8 cellular contexts compared by ENCODE assay signal in genomic region chr2:232696609-232697058, GRCh38. TPM values are rescaled to one million over a fixed set of nuclear protein-coding genes. Genes with fewer than 3 reads are reported as not detected.
DNase-seq lines count a peak whose midpoint lies in the region; ATAC-seq, FAIRE-seq and TF ChIP-seq lines count a peak whose summit lies in the region.

No MANE protein-coding gene starts in this region.

- H3K27ac Mint-ChIP-seq in activated naive CD8-positive, alpha-beta T cell treated with anti-CD3 and anti-CD28 coated beads, Interleukin-2, amount 50 U/mL, for 24 hours = peak overlapping the region; percentile 69

- H3K27ac ChIP-seq in kidney (ENCODE audit: low read depth in 2 of 2, low read length in 2 of 2) = peak overlapping the region; percentile 95
- H3K27ac ChIP-seq in suprapubic skin = peak overlapping the region; percentile 98

- peaks cover 29% of the 10 kb centered on the region for H3K4me1 Mint-ChIP-seq in activated naive CD8-positive, alpha-beta T cell treated with anti-CD3 and anti-CD28 coated beads, Interleukin-2, amount 50 U/mL, for 24 hours

- TF ChIP-seq POLR2A in suprapubic skin (IDR thresholded peaks at IDR 0.05) = no peak

- peaks cover 19% of the 10 kb centered on the region for H3K36me3 Mint-ChIP-seq in activated naive CD8-positive, alpha-beta T cell treated with anti-CD3 and anti-CD28 coated beads, Interleukin-2, amount 50 U/mL, for 24 hours (ENCODE audit: low read depth)

- no peaks in the 10 kb centered on the region for H3K27me3 ChIP-seq in suprapubic skin

- peak overlapping the region in 1 of 2 donors; percentile 43 for H3K9ac ChIP-seq in kidney (ENCODE audit: low read length in 2 of 2)

- peaks cover 6% of the 10 kb centered on the region for H3K9me3 Mint-ChIP-seq in activated naive CD8-positive, alpha-beta T cell treated with anti-CD3 and anti-CD28 coated beads, Interleukin-2, amount 50 U/mL, for 24 hours

- H3K27me3 Mint-ChIP-seq in activated naive CD8-positive, alpha-beta T cell treated with anti-CD3 and anti-CD28 coated beads, Interleukin-2, amount 50 U/mL, for 24 hours = no peaks in the 10 kb centered on the region

- DNase-seq in NCI-H82 (lab: John Stamatoyannopoulos, UW) = peak; percentile 54
- DNase-seq in NCI-H82 treated with DMSO at 0.1 percent for 48 hours (lab: John Stamatoyannopoulos, UW; ENCODE audit: unreplicated experiment) = no peak
- DNase-seq in activated naive CD8-positive, alpha-beta T cell treated with anti-CD3 and anti-CD28 coated beads, Interleukin-2, amount 50 U/mL, for 24 hours = no peak
- DNase-seq in kidney = no peak
- no peak for DNase-seq in suprapubic skin (ENCODE audit: low spot score in 2 of 2)
- DNase-seq in central memory CD4-positive, alpha-beta T cell = no peak
- no peak for DNase-seq in activated CD4-positive, alpha-beta T cell treated with anti-CD3 and anti-CD28 coated beads for 48 hours

- ATAC-seq in activated naive CD8-positive, alpha-beta T cell treated with anti-CD3 and anti-CD28 coated beads, Interleukin-2, amount 50 U/mL, for 24 hours = no peak
- ATAC-seq in HG03039 (IDR thresholded peaks at IDR 0.05; ENCODE audit: unreplicated experiment) = no peak

- peak overlapping the region; percentile 95 for H3K4me3 Mint-ChIP-seq in activated naive CD8-positive, alpha-beta T cell treated with anti-CD3 and anti-CD28 coated beads, Interleukin-2, amount 50 U/mL, for 24 hours

- H3K4me3 ChIP-seq in kidney (ENCODE audit: low read length in 2 of 2) (peak overlapping the region; percentile 10 to 98), suprapubic skin (peak overlapping the region; percentile 92)

- FAIRE-seq in kidney (lab: Jason Lieb, UNC) = no peak

- H3K9me3 ChIP-seq in kidney (ENCODE audit: control insufficient read depth in 1 of 2, low read length in 2 of 2) = no peaks in the 10 kb centered on the region
- no peaks in the 10 kb centered on the region for H3K9me3 ChIP-seq in suprapubic skin

- TF ChIP-seq CTCF in kidney (IDR thresholded peaks at IDR 0.05; ENCODE audit: borderline replicate concordance, extremely low read depth, insufficient read depth) (no peak), suprapubic skin (IDR thresholded peaks at IDR 0.05) (no peak)

- WGBS in suprapubic skin = 36% methylated on average over 9 of the region's 10 CpGs

- TF ChIP-seq EP300 in suprapubic skin (IDR thresholded peaks at IDR 0.05) = no peak

- intact Hi-C loops in kidney (cut with DNase I) = no loop called here

- H3K36me3 ChIP-seq in kidney (ENCODE audit: control insufficient read depth in 1 of 2, insufficient read depth in 2 of 2, low read length in 2 of 2) (no peaks in the 10 kb centered on the region), suprapubic skin (no peaks in the 10 kb centered on the region)

- H3K4me1 ChIP-seq in kidney (ENCODE audit: control insufficient read depth in 1 of 2, insufficient read depth in 1 of 2, low read depth in 1 of 2, low read length in 2 of 2) = peaks cover 13 to 26% of the 10 kb centered on the region in 2 donors
- peaks cover 38% of the 10 kb centered on the region for H3K4me1 ChIP-seq in suprapubic skin

RNA-seq across cellular contexts. Expression of gene GIGYF2, which starts 0.5 kb away (rescaled TPM):
- 79.8 TPM for total RNA-seq in kidney
- polyA plus RNA-seq in kidney (ENCODE audit: insufficient read depth, low read depth, low replicate concordance) = 13.5 TPM
- 100 to 1,000 TPM in 1 of 4 donors, 10 to 100 TPM in 3; 69.0 to 208 (median 80.4) TPM for total RNA-seq in suprapubic skin
